In the genomic region with DNA sequence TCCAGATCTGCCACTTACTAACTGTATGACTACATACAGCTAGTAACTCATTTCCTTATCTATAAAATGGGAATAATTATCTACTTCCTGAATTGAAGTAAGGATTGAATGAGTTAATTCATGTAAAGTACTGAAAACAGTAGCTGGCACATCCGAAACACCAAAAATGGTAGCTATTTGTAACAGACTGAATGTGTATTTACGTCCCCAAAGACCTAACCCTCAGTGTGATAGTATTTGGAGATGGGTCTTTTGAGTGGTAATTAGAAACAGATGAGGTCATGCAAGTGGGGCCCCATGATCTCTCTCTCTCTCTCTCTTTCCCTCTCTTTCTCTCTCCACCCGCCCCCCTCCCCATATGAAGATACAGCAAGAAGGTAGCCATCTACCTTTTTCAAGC, we compare ENCODE assay signal across 28 cellular contexts.
"Had no signal": no experiment of that assay in that cellular context is flagged by ENCODE, and none has a peak within 500 bp of the region (broad histone marks: within the 10 kb centered on the region; RNA-seq: fewer than 3 reads in every experiment).

No MANE protein-coding gene starts in this region.

- H3K27me3 Mint-ChIP-seq: natural killer cell treated with Interleukin-12 subunit alpha and Interleukin-12 subunit beta and Interleukin-15 and Interleukin-18, amount 100 ng/mL, for 72 hours; progenitor cell of endocrine pancreas; stimulated activated memory B cell treated with anti-CD40 and anti-IgM and Interleukin-4, amounts not matched to agents 10 μg/mL and 1 μg/mL and 100 μg/mL, for 72 hours; stimulated activated naive CD8-positive, alpha-beta T cell treated with anti-CD3 and anti-CD28 coated beads, Interleukin-15, amount 100 ng/mL, for 72 hours; type B pancreatic cell had no signal

- H3K27ac Mint-ChIP-seq: naive thymus-derived CD8-positive, alpha-beta T cell; nephron progenitor cell; stimulated activated memory B cell treated with anti-CD40 and anti-IgM and Interleukin-4, amounts not matched to agents 10 μg/mL and 1 μg/mL and 100 μg/mL, for 72 hours; stimulated activated naive CD8-positive, alpha-beta T cell treated with anti-CD3 and anti-CD28 coated beads, Interleukin-15, amount 100 ng/mL, for 72 hours; type B pancreatic cell had no signal

- H3K4me3 Mint-ChIP-seq: naive thymus-derived CD8-positive, alpha-beta T cell; natural killer cell treated with Interleukin-12 subunit alpha and Interleukin-12 subunit beta and Interleukin-15 and Interleukin-18, amount 100 ng/mL, for 72 hours; nephron progenitor cell; neural crest cell; stimulated activated memory B cell treated with anti-CD40 and anti-IgM and Interleukin-4, amounts not matched to agents 10 μg/mL and 1 μg/mL and 100 μg/mL, for 72 hours; stimulated activated naive CD8-positive, alpha-beta T cell treated with anti-CD3 and anti-CD28 coated beads, Interleukin-15, amount 100 ng/mL, for 72 hours; type B pancreatic cell had no signal

- H3K4me1 Mint-ChIP-seq: naive thymus-derived CD8-positive, alpha-beta T cell; stimulated activated memory B cell treated with anti-CD40 and anti-IgM and Interleukin-4, amounts not matched to agents 10 μg/mL and 1 μg/mL and 100 μg/mL, for 72 hours; stimulated activated naive CD8-positive, alpha-beta T cell treated with anti-CD3 and anti-CD28 coated beads, Interleukin-15, amount 100 ng/mL, for 72 hours had no signal

- H3K27ac ChIP-seq: neutrophil, pancreas, psoas muscle, right lobe of liver, sigmoid colon, suprapubic skin, testis, tibial artery, transverse colon, upper lobe of right lung, uterus had no signal

- H3K36me3 Mint-ChIP-seq: naive thymus-derived CD8-positive, alpha-beta T cell; natural killer cell treated with Interleukin-12 subunit alpha and Interleukin-12 subunit beta and Interleukin-15 and Interleukin-18, amount 100 ng/mL, for 72 hours; stimulated activated memory B cell treated with anti-CD40 and anti-IgM and Interleukin-4, amounts not matched to agents 10 μg/mL and 1 μg/mL and 100 μg/mL, for 72 hours; type B pancreatic cell had no signal

- H3K27me3 ChIP-seq: neutrophil, pancreas, right lobe of liver, sigmoid colon, suprapubic skin, testis, tibial artery, transverse colon, upper lobe of right lung, uterus had no signal

- H3K9me3 ChIP-seq: neutrophil, pancreas, psoas muscle, right lobe of liver, sigmoid colon, suprapubic skin, testis, tibial artery, transverse colon, upper lobe of right lung, uterus had no signal

- H3K36me3 ChIP-seq: neutrophil, pancreas, right lobe of liver, sigmoid colon, suprapubic skin, tibial artery, transverse colon, upper lobe of right lung, uterus had no signal

- H3K4me3 ChIP-seq: pancreas, psoas muscle, right lobe of liver, sigmoid colon, suprapubic skin, testis, tibial artery, transverse colon, upper lobe of right lung, uterus had no signal

- DNase-seq: naive thymus-derived CD8-positive, alpha-beta T cell; nephron progenitor cell; nucleus accumbens; pancreas; psoas muscle; right cardiac atrium; right lobe of liver; sigmoid colon; stimulated activated CD4-positive, alpha-beta T cell treated with anti-CD3 and anti-CD28 coated beads, Interleukin-15, amount 100 ng/mL, for 24 hours; stimulated activated CD4-positive, alpha-beta T cell treated with anti-CD3 and anti-CD28 coated beads, Interleukin-4, amount 100 ng/mL, for 1 hour; stimulated activated CD4-positive, alpha-beta T cell treated with anti-CD3 and anti-CD28 coated beads, Interleukin-4, amount 100 ng/mL, for 4 hours; stimulated activated CD8-positive, alpha-beta memory T cell treated with anti-CD3 and anti-CD28 coated beads, Interleukin-4, amount 100 ng/mL, for 48 hours; stimulated activated naive CD4-positive, alpha-beta T cell; stimulated activated naive CD8-positive, alpha-beta T cell treated with anti-CD3 and anti-CD28 coated beads, Interleukin-15, amount 100 ng/mL, for 72 hours; stimulated activated naive CD8-positive, alpha-beta T cell treated with anti-CD3 and anti-CD28 coated beads, Interleukin-15, Interleukin-2, amounts not matched to agents 100 U/mL and 50 U/mL, for 24 hours; substantia nigra; testis; tibial artery; transverse colon; upper lobe of right lung; uterus had no signal

- ATAC-seq: naive thymus-derived CD8-positive, alpha-beta T cell; natural killer cell treated with Interleukin-12 subunit alpha and Interleukin-12 subunit beta and Interleukin-15 and Interleukin-18, amount 100 ng/mL, for 72 hours; pancreas; psoas muscle; right cardiac atrium; right lobe of liver; stimulated activated memory B cell treated with anti-CD40 and anti-IgM and Interleukin-4, amounts not matched to agents 10 μg/mL and 1 μg/mL and 100 μg/mL, for 72 hours; stimulated activated naive CD8-positive, alpha-beta T cell treated with anti-CD3 and anti-CD28 coated beads, Interleukin-15, amount 100 ng/mL, for 72 hours; stimulated activated naive CD8-positive, alpha-beta T cell treated with anti-CD3 and anti-CD28 coated beads, Interleukin-15, Interleukin-2, amounts not matched to agents 100 U/mL and 50 U/mL, for 24 hours; upper lobe of right lung had no signal

- H3K4me1 ChIP-seq: pancreas, psoas muscle, right lobe of liver, sigmoid colon, suprapubic skin, testis, tibial artery, upper lobe of right lung, uterus had no signal

- H3K9me3 Mint-ChIP-seq: naive thymus-derived CD8-positive, alpha-beta T cell; natural killer cell treated with Interleukin-12 subunit alpha and Interleukin-12 subunit beta and Interleukin-15 and Interleukin-18, amount 100 ng/mL, for 72 hours; nephron progenitor cell; neural crest cell; stimulated activated memory B cell treated with anti-CD40 and anti-IgM and Interleukin-4, amounts not matched to agents 10 μg/mL and 1 μg/mL and 100 μg/mL, for 72 hours; stimulated activated naive CD8-positive, alpha-beta T cell treated with anti-CD3 and anti-CD28 coated beads, Interleukin-15, amount 100 ng/mL, for 72 hours; type B pancreatic cell had no signal
